1 cellular context compared by ENCODE assay signal in genomic region chr7:140604760-140605159, GRCh38.
TF ChIP-seq lines count a peak whose summit lies in the region.

No MANE protein-coding gene starts in this region.

TF ChIP-seq in SK-N-SH, 30 proteins besides CTCF, POLR2A, EP300 and RAD21:
- TF ChIP-seq JUND (IDR thresholded peaks at IDR 0.05) (no peak), TAF1 (IDR thresholded peaks at IDR 0.05; ENCODE audit: borderline replicate concordance, low read depth, low read length) (no peak), SIN3A (IDR thresholded peaks at IDR 0.05; ENCODE audit: borderline replicate concordance, low read depth, low read length) (no peak), RFX5 (IDR thresholded peaks at IDR 0.05; ENCODE audit: low read length) (no peak), MAX (IDR thresholded peaks at IDR 0.05; ENCODE audit: low read depth) (no peak), FOSL2 (IDR thresholded peaks at IDR 0.05; ENCODE audit: borderline replicate concordance, low read depth) (no peak), GABPA (IDR thresholded peaks at IDR 0.05; ENCODE audit: low read depth) (no peak), MXI1 (IDR thresholded peaks at IDR 0.05; ENCODE audit: low read depth, low read length) (no peak), RXRA (IDR thresholded peaks at IDR 0.05; ENCODE audit: borderline replicate concordance, low read depth) (no peak), GATA2 (CRISPR knock-in tag; IDR thresholded peaks at IDR 0.05) (no peak), TEAD4 (IDR thresholded peaks at IDR 0.05; ENCODE audit: borderline replicate concordance, insufficient read depth) (no peak), NFIC (IDR thresholded peaks at IDR 0.05; ENCODE audit: borderline replicate concordance) (no peak), SMC3 (IDR thresholded peaks at IDR 0.05; ENCODE audit: low read depth, low read length) (no peak), RCOR1 (IDR thresholded peaks at IDR 0.05; ENCODE audit: low read length) (no peak), TCF12 (IDR thresholded peaks at IDR 0.05) (no peak), FOXJ3 (CRISPR knock-in tag; IDR thresholded peaks at IDR 0.05) (no peak)
- TF ChIP-seq, protein P1, sequence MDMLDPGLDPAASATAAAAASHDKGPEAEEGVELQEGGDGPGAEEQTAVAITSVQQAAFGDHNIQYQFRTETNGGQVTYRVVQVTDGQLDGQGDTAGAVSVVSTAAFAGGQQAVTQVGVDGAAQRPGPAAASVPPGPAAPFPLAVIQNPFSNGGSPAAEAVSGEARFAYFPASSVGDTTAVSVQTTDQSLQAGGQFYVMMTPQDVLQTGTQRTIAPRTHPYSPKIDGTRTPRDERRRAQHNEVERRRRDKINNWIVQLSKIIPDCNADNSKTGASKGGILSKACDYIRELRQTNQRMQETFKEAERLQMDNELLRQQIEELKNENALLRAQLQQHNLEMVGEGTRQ (IDR thresholded peaks at IDR 0.05; ENCODE audit: borderline replicate concordance, low read depth, low read length) = no peak
- TF ChIP-seq, protein P2, sequence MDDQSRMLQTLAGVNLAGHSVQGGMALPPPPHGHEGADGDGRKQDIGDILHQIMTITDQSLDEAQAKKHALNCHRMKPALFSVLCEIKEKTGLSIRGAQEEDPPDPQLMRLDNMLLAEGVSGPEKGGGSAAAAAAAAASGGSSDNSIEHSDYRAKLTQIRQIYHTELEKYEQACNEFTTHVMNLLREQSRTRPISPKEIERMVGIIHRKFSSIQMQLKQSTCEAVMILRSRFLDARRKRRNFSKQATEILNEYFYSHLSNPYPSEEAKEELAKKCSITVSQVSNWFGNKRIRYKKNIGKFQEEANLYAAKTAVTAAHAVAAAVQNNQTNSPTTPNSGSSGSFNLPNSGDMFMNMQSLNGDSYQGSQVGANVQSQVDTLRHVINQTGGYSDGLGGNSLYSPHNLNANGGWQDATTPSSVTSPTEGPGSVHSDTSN (IDR thresholded peaks at IDR 0.05) = no peak
- TF ChIP-seq, protein P3, sequence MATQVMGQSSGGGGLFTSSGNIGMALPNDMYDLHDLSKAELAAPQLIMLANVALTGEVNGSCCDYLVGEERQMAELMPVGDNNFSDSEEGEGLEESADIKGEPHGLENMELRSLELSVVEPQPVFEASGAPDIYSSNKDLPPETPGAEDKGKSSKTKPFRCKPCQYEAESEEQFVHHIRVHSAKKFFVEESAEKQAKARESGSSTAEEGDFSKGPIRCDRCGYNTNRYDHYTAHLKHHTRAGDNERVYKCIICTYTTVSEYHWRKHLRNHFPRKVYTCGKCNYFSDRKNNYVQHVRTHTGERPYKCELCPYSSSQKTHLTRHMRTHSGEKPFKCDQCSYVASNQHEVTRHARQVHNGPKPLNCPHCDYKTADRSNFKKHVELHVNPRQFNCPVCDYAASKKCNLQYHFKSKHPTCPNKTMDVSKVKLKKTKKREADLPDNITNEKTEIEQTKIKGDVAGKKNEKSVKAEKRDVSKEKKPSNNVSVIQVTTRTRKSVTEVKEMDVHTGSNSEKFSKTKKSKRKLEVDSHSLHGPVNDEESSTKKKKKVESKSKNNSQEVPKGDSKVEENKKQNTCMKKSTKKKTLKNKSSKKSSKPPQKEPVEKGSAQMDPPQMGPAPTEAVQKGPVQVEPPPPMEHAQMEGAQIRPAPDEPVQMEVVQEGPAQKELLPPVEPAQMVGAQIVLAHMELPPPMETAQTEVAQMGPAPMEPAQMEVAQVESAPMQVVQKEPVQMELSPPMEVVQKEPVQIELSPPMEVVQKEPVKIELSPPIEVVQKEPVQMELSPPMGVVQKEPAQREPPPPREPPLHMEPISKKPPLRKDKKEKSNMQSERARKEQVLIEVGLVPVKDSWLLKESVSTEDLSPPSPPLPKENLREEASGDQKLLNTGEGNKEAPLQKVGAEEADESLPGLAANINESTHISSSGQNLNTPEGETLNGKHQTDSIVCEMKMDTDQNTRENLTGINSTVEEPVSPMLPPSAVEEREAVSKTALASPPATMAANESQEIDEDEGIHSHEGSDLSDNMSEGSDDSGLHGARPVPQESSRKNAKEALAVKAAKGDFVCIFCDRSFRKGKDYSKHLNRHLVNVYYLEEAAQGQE (IDR thresholded peaks at IDR 0.05; ENCODE audit: low read depth, low read length) = no peak
- TF ChIP-seq, protein P4, sequence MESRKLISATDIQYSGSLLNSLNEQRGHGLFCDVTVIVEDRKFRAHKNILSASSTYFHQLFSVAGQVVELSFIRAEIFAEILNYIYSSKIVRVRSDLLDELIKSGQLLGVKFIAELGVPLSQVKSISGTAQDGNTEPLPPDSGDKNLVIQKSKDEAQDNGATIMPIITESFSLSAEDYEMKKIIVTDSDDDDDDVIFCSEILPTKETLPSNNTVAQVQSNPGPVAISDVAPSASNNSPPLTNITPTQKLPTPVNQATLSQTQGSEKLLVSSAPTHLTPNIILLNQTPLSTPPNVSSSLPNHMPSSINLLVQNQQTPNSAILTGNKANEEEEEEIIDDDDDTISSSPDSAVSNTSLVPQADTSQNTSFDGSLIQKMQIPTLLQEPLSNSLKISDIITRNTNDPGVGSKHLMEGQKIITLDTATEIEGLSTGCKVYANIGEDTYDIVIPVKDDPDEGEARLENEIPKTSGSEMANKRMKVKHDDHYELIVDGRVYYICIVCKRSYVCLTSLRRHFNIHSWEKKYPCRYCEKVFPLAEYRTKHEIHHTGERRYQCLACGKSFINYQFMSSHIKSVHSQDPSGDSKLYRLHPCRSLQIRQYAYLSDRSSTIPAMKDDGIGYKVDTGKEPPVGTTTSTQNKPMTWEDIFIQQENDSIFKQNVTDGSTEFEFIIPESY (IDR thresholded peaks at IDR 0.05; ENCODE audit: borderline replicate concordance, low read depth) = no peak
TF ChIP-seq in SK-N-SH: peak in this region for 0.
